Comparison of ENCODE assay signal across 18 cellular contexts in the genomic region with DNA sequence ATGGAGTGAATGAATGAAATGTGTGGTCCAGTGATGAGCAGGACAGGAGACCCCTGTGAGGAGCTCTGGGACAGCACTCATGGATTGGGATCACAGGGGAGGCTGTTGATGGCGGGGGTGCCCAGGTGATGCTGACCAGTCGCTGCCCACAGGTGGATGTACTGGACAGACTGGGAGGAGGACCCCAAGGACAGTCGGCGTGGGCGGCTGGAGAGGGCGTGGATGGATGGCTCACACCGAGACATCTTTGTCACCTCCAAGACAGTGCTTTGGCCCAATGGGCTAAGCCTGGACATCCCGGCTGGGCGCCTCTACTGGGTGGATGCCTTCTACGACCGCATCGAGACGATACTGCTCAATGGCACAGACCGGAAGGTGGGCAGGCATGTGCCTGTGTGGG. TPM values are rescaled to one million over a fixed set of nuclear protein-coding genes. Genes with fewer than 3 reads are reported as not detected.
A peak's percentile ranks its signal among the peaks of the same experiment; 100 is the strongest.
DNase-seq lines count a peak whose midpoint lies in the region; ATAC-seq, FAIRE-seq and TF ChIP-seq lines count a peak whose summit lies in the region.
"Had no signal": no experiment of that assay in that cellular context is flagged by ENCODE, and none has a peak within 500 bp of the region (broad histone marks: within the 10 kb centered on the region; RNA-seq: fewer than 3 reads in every experiment).

No MANE protein-coding gene starts in this region.

- peaks cover 66% of the 10 kb centered on the region for H3K36me3 Mint-ChIP-seq in chondrocyte (ENCODE audit: low read depth)
- peaks cover 61% of the 10 kb centered on the region for H3K36me3 Mint-ChIP-seq in mesothelial cell of epicardium

- intact Hi-C loops in right cardiac atrium (cut with DNase I) = no loop called here

- H3K27ac ChIP-seq in right cardiac atrium (ENCODE audit: low read length) (no peak overlapping the region), right atrium auricular region (no peak overlapping the region)

- 95% methylated on average over 14 of the region's 14 CpGs for WGBS in right cardiac atrium

- no peak for FAIRE-seq in GM19239 (lab: Jason Lieb, UNC)
- FAIRE-seq: GM12891, H54 had no signal

- H3K27me3 Mint-ChIP-seq in chondrocyte (ENCODE audit: low read depth) = no peaks in the 10 kb centered on the region
- no peaks in the 10 kb centered on the region for H3K27me3 Mint-ChIP-seq in mesothelial cell of epicardium (ENCODE audit: low read depth)
- H3K27me3 Mint-ChIP-seq: CD4-positive, CD25-positive, alpha-beta regulatory T cell had no signal

- H3K9me3 Mint-ChIP-seq in chondrocyte (ENCODE audit: low read depth) (no peaks in the 10 kb centered on the region), mesothelial cell of epicardium (no peaks in the 10 kb centered on the region)
- H3K9me3 Mint-ChIP-seq: IgD-negative memory B cell had no signal

- no peaks in the 10 kb centered on the region for H3K9me3 ChIP-seq in right cardiac atrium (ENCODE audit: control insufficient read depth, low read length)
- H3K9me3 ChIP-seq in right atrium auricular region = no peaks in the 10 kb centered on the region
- H3K9me3 ChIP-seq: BLaER1 treated with 17β-estradiol and CSF1 and Interleukin-3, amounts not matched to agents 10 nM and 100 nM had no signal

- TF ChIP-seq CTCF in right atrium auricular region (IDR thresholded peaks at IDR 0.05) = no peak
- TF ChIP-seq CTCF in chondrocyte (IDR thresholded peaks at IDR 0.05) = no peak
- TF ChIP-seq CTCF in mesothelial cell of epicardium (IDR thresholded peaks at IDR 0.05; ENCODE audit: unreplicated experiment) = no peak

- peaks cover 93% of the 10 kb centered on the region for H3K36me3 ChIP-seq in right atrium auricular region

- H3K4me3 ChIP-seq in right cardiac atrium (ENCODE audit: low read length) (no peak overlapping the region), right atrium auricular region (no peak overlapping the region)
- H3K4me3 ChIP-seq: BLaER1 treated with 17β-estradiol and CSF1 and Interleukin-3, amounts not matched to agents 10 nM and 100 nM had no signal

- DNase-seq in right cardiac atrium (peak in 2 of 3 donors; percentile 38 to 52), right atrium auricular region (ENCODE audit: low spot score) (no peak), chondrocyte (ENCODE audit: low spot score) (no peak), mesothelial cell of epicardium (ENCODE audit: low spot score in 2 of 2, unreplicated experiment in 2 of 2) (no peak), GM19239 (ENCODE audit: insufficient read length, low spot score) (no peak), DMS 273 treated with DMSO at 0.1 percent for 48 hours (lab: John Stamatoyannopoulos, UW) (no peak)
- DNase-seq: 8988T; CD4-positive, CD25-positive, alpha-beta regulatory T cell; DMS79; KG1 had no signal

- H3K4me1 ChIP-seq in right cardiac atrium (ENCODE audit: control insufficient read depth, insufficient read depth, low read length) (peaks cover 6% of the 10 kb centered on the region), right atrium auricular region (peaks cover 0 to 14% of the 10 kb centered on the region in 2 donors)

- H3K4me3 Mint-ChIP-seq in chondrocyte (ENCODE audit: unreplicated experiment) (no peak overlapping the region), mesothelial cell of epicardium (no peak overlapping the region)
- H3K4me3 Mint-ChIP-seq: CD4-positive, CD25-positive, alpha-beta regulatory T cell; IgD-negative memory B cell had no signal

- H3K27ac Mint-ChIP-seq in chondrocyte (ENCODE audit: unreplicated experiment) (peak overlapping the region; percentile 55), mesothelial cell of epicardium (peak overlapping the region; percentile 28)
- H3K27ac Mint-ChIP-seq: CD4-positive, CD25-positive, alpha-beta regulatory T cell; IgD-negative memory B cell had no signal

- H3K27me3 ChIP-seq in right cardiac atrium (ENCODE audit: control insufficient read depth, insufficient read depth) (no peaks in the 10 kb centered on the region), right atrium auricular region (no peaks in the 10 kb centered on the region)
- H3K27me3 ChIP-seq: BLaER1 treated with 17β-estradiol and CSF1 and Interleukin-3, amounts not matched to agents 10 nM and 100 nM had no signal

- H3K4me1 Mint-ChIP-seq in chondrocyte (ENCODE audit: low read depth) (peaks cover 14% of the 10 kb centered on the region), mesothelial cell of epicardium (no peaks in the 10 kb centered on the region)

- no peak for ATAC-seq in right cardiac atrium
- ATAC-seq in HG03095 (IDR thresholded peaks at IDR 0.05; ENCODE audit: unreplicated experiment) = no peak
- ATAC-seq: HCT116 had no signal

RNA-seq across cellular contexts. Expression of gene LRP1-AS, which starts 13.3 kb away (rescaled TPM):
- total RNA-seq in right cardiac atrium (not detected), right atrium auricular region (not detected), chondrocyte (not detected in 3 replicates), mesothelial cell of epicardium (not detected in 3 replicates)
- polyA plus RNA-seq in right cardiac atrium = not detected
- total RNA-seq: CD4-positive, CD25-positive, alpha-beta regulatory T cell; G401; HT-29 had no signal
- polyA plus RNA-seq: CD4-positive, CD25-positive, alpha-beta regulatory T cell; IgD-negative memory B cell had no signal

RNA-seq across cellular contexts. Expression of gene LRP1, which starts 32.5 kb away (rescaled TPM):
- 100 to 1,000 TPM in 3 of 4 donors, 10 to 100 TPM in 1; 79.7 to 181 (median 154) TPM for total RNA-seq in right cardiac atrium
- 55.0 TPM for polyA plus RNA-seq in right cardiac atrium
- total RNA-seq in right atrium auricular region = 100 to 1,000 TPM in 1 of 2 donors, 10 to 100 TPM in 1; 89.4 to 211 TPM
- total RNA-seq in chondrocyte = 448 to 583 TPM (median 463 TPM) in 3 replicates
- 229 to 253 TPM (median 243 TPM) in 3 replicates for total RNA-seq in mesothelial cell of epicardium

RNA-seq across cellular contexts. Expression of gene STAT6, which starts 49.6 kb away (rescaled TPM):
- total RNA-seq in right cardiac atrium (10 to 100 TPM; 77.8 to 89.6 (median 83.6) TPM), right atrium auricular region (10 to 100 TPM; 34.3 to 64.3 TPM), chondrocyte (89.4 to 101 TPM (median 94.2 TPM) in 3 replicates), mesothelial cell of epicardium (151 to 167 TPM (median 160 TPM) in 3 replicates)
- polyA plus RNA-seq in right cardiac atrium = 57.6 TPM

RNA-seq across cellular contexts. Expression of gene NXPH4, which starts 55.9 kb away (rescaled TPM):
- total RNA-seq in right cardiac atrium (under 1 TPM in 3 of 4 donors, not detected in 1; 0.11 to 0.39 (median 0.29) TPM), right atrium auricular region (1 to 10 TPM in 1 of 2 donors, under 1 TPM in 1; 0.28 to 1.1 TPM), chondrocyte (75.4 to 85.4 TPM (median 82.8 TPM) in 3 replicates), mesothelial cell of epicardium (3.3 to 3.8 TPM (median 3.6 TPM) in 3 replicates)
- polyA plus RNA-seq in right cardiac atrium = 1.2 TPM
- total RNA-seq: G401 had no signal

Comparison
In these comparisons a context has a peak if more than half of its experiments do, and no peak if none do; other contexts are left out.
1. DNase-seq: peak in right cardiac atrium (2 of 3); none in right atrium auricular region (single experiment), chondrocyte (single experiment), mesothelial cell of epicardium (0 of 2), GM19239 (single experiment) and DMS 273 treated with DMSO at 0.1 percent for 48 hours (single experiment).